In genomic region chr14:55430024-55430690, GRCh38 we compare ENCODE assay signal across 9 cellular contexts. TPM values are rescaled to one million over a fixed set of nuclear protein-coding genes. Genes with fewer than 3 reads are reported as not detected.
DNase-seq lines count a peak whose midpoint lies in the region; ATAC-seq and TF ChIP-seq lines count a peak whose summit lies in the region.
"Had no signal": no experiment of that assay in that cellular context is flagged by ENCODE, and none has a peak within 500 bp of the region (broad histone marks: within the 10 kb centered on the region; RNA-seq: fewer than 3 reads in every experiment).

No MANE protein-coding gene starts in this region.

- H3K27ac ChIP-seq in mesendoderm (ENCODE audit: low read depth, low read length), result no peak overlapping the region

- no peak overlapping the region for H4K5ac ChIP-seq in mesendoderm (ENCODE audit: low read length)

- H2BK5ac ChIP-seq in mesendoderm (ENCODE audit: low read length), result no peak overlapping the region

- no peak overlapping the region for H3K18ac ChIP-seq in mesendoderm (ENCODE audit: low read length)

- no peak overlapping the region for H3K4me3 ChIP-seq in mesendoderm (ENCODE audit: low read length)

- H3K9me3 Mint-ChIP-seq in T-cell (no peaks in the 10 kb centered on the region), chondrocyte (ENCODE audit: low read depth) (no peaks in the 10 kb centered on the region)
- H3K9me3 Mint-ChIP-seq: dendritic cell treated with granulocyte-macrophage colony-stimulating factor and Interleukin-4, amounts not matched to agents 40 ng/mL and 50 ng/mL, for 4 days had no signal

- H3K79me2 ChIP-seq in mesendoderm (ENCODE audit: control insufficient read depth, insufficient read depth, low read length), result no peaks in the 10 kb centered on the region

- no peaks in the 10 kb centered on the region for H3K27me3 Mint-ChIP-seq in T-cell
- H3K27me3 Mint-ChIP-seq in chondrocyte (ENCODE audit: low read depth), result peaks cover 24% of the 10 kb centered on the region

- peak; percentile 81 for TF ChIP-seq CTCF in chondrocyte (IDR thresholded peaks at IDR 0.05)

- no peak overlapping the region for H2AK5ac ChIP-seq in mesendoderm (ENCODE audit: low read length)

- ATAC-seq in GM21825 (IDR thresholded peaks at IDR 0.05; ENCODE audit: unreplicated experiment), result peak; percentile 58
- ATAC-seq in T-cell (replicated peaks in 1 of 4), result peak; percentile 84 to 94 (median 87)
- no peak for ATAC-seq in HG02840 (IDR thresholded peaks at IDR 0.05; ENCODE audit: low FRiP score, unreplicated experiment)
- ATAC-seq in HG03457 (IDR thresholded peaks at IDR 0.05; ENCODE audit: unreplicated experiment), result no peak

- no CpG with 5 or more reads among the region's 1 CpG for WGBS in mesendoderm (ENCODE audit: extremely low coverage, insufficient coverage, low lambda C conversion rate)

- no peaks in the 10 kb centered on the region for H3K79me1 ChIP-seq in mesendoderm (ENCODE audit: low read length)

- no peak overlapping the region for H3K4ac ChIP-seq in mesendoderm (ENCODE audit: low read depth, low read length)

- H3K27ac Mint-ChIP-seq in T-cell, result peak overlapping the region; percentile 90 to 91
- H3K27ac Mint-ChIP-seq in chondrocyte (ENCODE audit: unreplicated experiment), result no peak overlapping the region
- H3K27ac Mint-ChIP-seq: dendritic cell treated with granulocyte-macrophage colony-stimulating factor and Interleukin-4, amounts not matched to agents 40 ng/mL and 50 ng/mL, for 4 days had no signal

- no peaks in the 10 kb centered on the region for H3K36me3 ChIP-seq in mesendoderm (ENCODE audit: control insufficient read depth, insufficient read depth, low read length)

- H3K36me3 Mint-ChIP-seq in T-cell (no peaks in the 10 kb centered on the region), chondrocyte (ENCODE audit: low read depth) (no peaks in the 10 kb centered on the region)

- H3K4me3 Mint-ChIP-seq in T-cell (no peak overlapping the region), chondrocyte (ENCODE audit: unreplicated experiment) (no peak overlapping the region)
- H3K4me3 Mint-ChIP-seq: dendritic cell treated with granulocyte-macrophage colony-stimulating factor and Interleukin-4, amounts not matched to agents 40 ng/mL and 50 ng/mL, for 4 days had no signal

- H3K56ac ChIP-seq in mesendoderm (ENCODE audit: low read length), result no peak overlapping the region

- H3K9ac ChIP-seq in mesendoderm (ENCODE audit: low read length), result no peak overlapping the region

- CTCF ChIA-PET in T-cell (lab: Charles Lee), result interaction anchor here (0.6 to 1.1 kb wide), 14 partner anchors 12 to 1885 kb away, joined by 3 to 10 read pairs (median 4); no protein-coding TSS in a partner anchor

- H3K4me1 Mint-ChIP-seq in T-cell (peaks cover 34 to 41% (median 34%) of the 10 kb centered on the region in 3 donors), chondrocyte (ENCODE audit: low read depth) (no peaks in the 10 kb centered on the region)

- H2BK15ac ChIP-seq in mesendoderm (replicated peaks; ENCODE audit: low read depth), result no peak overlapping the region

- H3K27me3 ChIP-seq in mesendoderm (ENCODE audit: insufficient read depth, low read length, poor library complexity), result no peaks in the 10 kb centered on the region

- H3K4me1 ChIP-seq in mesendoderm (ENCODE audit: control insufficient read depth, low read depth, low read length), result peaks cover 1% of the 10 kb centered on the region

- no peak overlapping the region for H3K4me2 ChIP-seq in mesendoderm (ENCODE audit: low read length)

- POLR2A ChIA-PET in T-cell (lab: Charles Lee), result interaction anchor here in 1 of 2 donors (0.6 kb wide), 1 partner anchor 689 kb away, joined by 4 read pairs; no protein-coding TSS in a partner anchor

- no peak overlapping the region for H3K23ac ChIP-seq in mesendoderm (ENCODE audit: low read length)

- no peak overlapping the region for H2BK120ac ChIP-seq in mesendoderm (ENCODE audit: low read depth, low read length)

- DNase-seq in ELF-1 (ENCODE audit: low read depth, low spot score) (peak; percentile 44), NCI-H1105 treated with DMSO at 0.1 percent for 48 hours (lab: John Stamatoyannopoulos, UW) (peak; percentile 67), T-cell (peak in 31 of 34 experiments; percentile 7 to 66 (median 36)), chondrocyte (ENCODE audit: low spot score) (no peak), mesendoderm (peak; percentile 85)

- H4K8ac ChIP-seq in mesendoderm (ENCODE audit: low read depth, low read length), result no peak overlapping the region

RNA-seq across cellular contexts. Expression of gene TBPL2, which starts 10.3 kb away (rescaled TPM):
- total RNA-seq in T-cell (not detected), chondrocyte (not detected in 3 replicates)
- 0.03 TPM for polyA plus RNA-seq in mesendoderm (2013, experiment 1 of 2)
- 0.06 TPM for polyA plus RNA-seq in mesendoderm (2013, experiment 2 of 2)

RNA-seq across cellular contexts. Expression of gene ATG14, which starts 18.5 kb away (rescaled TPM):
- 10 to 100 TPM; 13.2 to 18.1 (median 17.3) TPM for total RNA-seq in T-cell
- 8.9 to 11.1 TPM (median 10.6 TPM) in 3 replicates for total RNA-seq in chondrocyte
- 6.5 TPM for polyA plus RNA-seq in mesendoderm (2013, experiment 1 of 2)
- polyA plus RNA-seq in mesendoderm (2013, experiment 2 of 2), result 6.7 TPM

Comparison
In these comparisons a context has a peak if more than half of its experiments do, and no peak if none do; other contexts are left out.
1. ATAC-seq: peak in GM21825 (single experiment) and T-cell (4 of 4); none in HG02840 (single experiment) and HG03457 (single experiment).